ENCODE assay signal across 23 cellular contexts in the genomic region with DNA sequence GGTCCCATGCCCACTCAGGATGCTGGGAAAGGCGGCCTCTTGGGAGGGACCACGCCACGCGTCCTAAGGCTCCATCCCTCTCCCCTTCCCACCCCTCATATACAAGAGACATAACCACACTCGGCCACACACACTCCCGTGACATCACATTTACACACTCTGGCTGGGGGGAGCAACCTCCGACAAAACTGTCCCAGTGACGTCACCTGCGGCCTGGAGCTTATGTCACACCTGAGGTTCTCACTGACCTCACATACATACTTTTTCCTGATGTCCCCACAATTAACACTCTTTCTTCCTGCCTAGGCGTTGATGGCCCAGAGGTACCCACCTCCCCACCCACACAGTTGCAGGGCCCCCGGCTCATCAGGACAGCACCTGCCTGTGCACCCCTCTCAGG. TPM values are rescaled to one million over a fixed set of nuclear protein-coding genes. Genes with fewer than 3 reads are reported as not detected.
A peak's percentile ranks its signal among the peaks of the same experiment; 100 is the strongest.
DNase-seq lines count a peak whose midpoint lies in the region; ATAC-seq and TF ChIP-seq lines count a peak whose summit lies in the region.
"Had no signal": no experiment of that assay in that cellular context is flagged by ENCODE, and none has a peak within 500 bp of the region (broad histone marks: within the 10 kb centered on the region; RNA-seq: fewer than 3 reads in every experiment).

No MANE protein-coding gene starts in this region.

- ATAC-seq in GM19023 (IDR thresholded peaks at IDR 0.05; ENCODE audit: unreplicated experiment) = no peak
- ATAC-seq: activated CD4-positive, CD25-positive, alpha-beta regulatory T cell treated with anti-CD3 and anti-CD28 coated beads, Interleukin-2, amount 50 U/mL, for 24 hours; gastroesophageal sphincter; left cardiac atrium had no signal

- H3K36me3 Mint-ChIP-seq in CD8-positive, alpha-beta memory T cell = no peaks in the 10 kb centered on the region
- H3K36me3 Mint-ChIP-seq in glutamatergic neuron (ENCODE audit: unreplicated experiment) = no peaks in the 10 kb centered on the region

- H3K27me3 ChIP-seq in CD8-positive, alpha-beta memory T cell (ENCODE audit: insufficient read depth, low read length, poor library complexity, severe bottlenecking) = peaks cover 30% of the 10 kb centered on the region
- peaks cover 33 to 88% (median 69%) of the 10 kb centered on the region in 3 donors for H3K27me3 ChIP-seq in sigmoid colon

- intact Hi-C loops in sigmoid colon (cut with DNase I) = no loop called here

- H3K4me3 ChIP-seq in CD8-positive, alpha-beta memory T cell (ENCODE audit: low read length) = no peak overlapping the region
- no peak overlapping the region for H3K4me3 ChIP-seq in sigmoid colon
- H3K4me3 ChIP-seq: gastroesophageal sphincter, tibial artery had no signal

- H3K4me3 Mint-ChIP-seq in CD8-positive, alpha-beta memory T cell = peak overlapping the region in 4 of 7 donors; percentile 28 to 77 (median 42)
- H3K4me3 Mint-ChIP-seq in glutamatergic neuron (ENCODE audit: unreplicated experiment) = peak overlapping the region; percentile 43
- H3K4me3 Mint-ChIP-seq: T-helper 17 cell had no signal

- no peak for DNase-seq in CD8-positive, alpha-beta memory T cell
- DNase-seq in RWPE1 (ENCODE audit: low spot score) (no peak), glutamatergic neuron (no peak), sigmoid colon (peak; percentile 52), amniotic stem cell (lab: John Stamatoyannopoulos, UW) (no peak)
- DNase-seq in activated effector memory CD4-positive, alpha-beta T cell treated with Interleukin-2 at 50 U/mL for 16 hours = no peak
- DNase-seq: activated CD4-positive, alpha-beta T cell treated with anti-CD3 and anti-CD28 coated beads, Interleukin-2, amount 50 U/mL, for 48 hours; activated naive CD4-positive, alpha-beta T cell treated with anti-CD3 and anti-CD28 coated beads, Interleukin-2, amount 50 U/mL, for 16 hours; C1 segment of cervical spinal cord; Calu3; effector CD4-positive, alpha-beta T cell; hippocampal formation; left cardiac atrium; NCI-H1092; SK-N-SH; stimulated activated CD4-positive, alpha-beta T cell treated with anti-CD3 and anti-CD28 coated beads, Interleukin-4, amount 100 ng/mL, for 24 hours; T-helper 17 cell; tibial artery had no signal

- H3K27ac ChIP-seq in CD8-positive, alpha-beta memory T cell (ENCODE audit: low read depth, low read length) = no peak overlapping the region
- H3K27ac ChIP-seq in RWPE1 = peak overlapping the region; percentile 61
- H3K27ac ChIP-seq in sigmoid colon = no peak overlapping the region
- H3K27ac ChIP-seq: gastroesophageal sphincter, tibial artery had no signal

- no peak for TF ChIP-seq CTCF in RWPE1 (conservative IDR thresholded peaks at IDR 0.05; ENCODE audit: low read depth)
- no peak for TF ChIP-seq CTCF in glutamatergic neuron (IDR thresholded peaks at IDR 0.05; ENCODE audit: partially characterized antibody, unreplicated experiment)
- no peak for TF ChIP-seq CTCF in sigmoid colon (IDR thresholded peaks at IDR 0.05)

- POLR2A ChIA-PET in CD8-positive, alpha-beta memory T cell (lab: Charles Lee) = no interaction called here
- POLR2A ChIA-PET in RWPE1 (lab: Yijun Ruan, JAX; ENCODE audit: low non-redundant PET) = no interaction called here

- TF ChIP-seq POLR2A in sigmoid colon (IDR thresholded peaks at IDR 0.05) = no peak

- CTCF ChIA-PET in CD8-positive, alpha-beta memory T cell (lab: Charles Lee) = interaction anchor here (1.4 to 2.3 kb wide), 2 partner anchors 107 to 109 kb away, joined by 3 to 5 read pairs; no protein-coding TSS in a partner anchor
- CTCF ChIA-PET in RWPE1 (lab: Yijun Ruan, JAX) = no interaction called here

- no peak overlapping the region for H3K27ac Mint-ChIP-seq in CD8-positive, alpha-beta memory T cell
- no peak overlapping the region for H3K27ac Mint-ChIP-seq in glutamatergic neuron (ENCODE audit: unreplicated experiment)
- H3K27ac Mint-ChIP-seq: progenitor cell of endocrine pancreas, T-helper 17 cell had no signal

- no peaks in the 10 kb centered on the region for H3K36me3 ChIP-seq in CD8-positive, alpha-beta memory T cell (ENCODE audit: insufficient read depth, low read length)
- H3K36me3 ChIP-seq in sigmoid colon = no peaks in the 10 kb centered on the region
- H3K36me3 ChIP-seq: gastroesophageal sphincter, tibial artery had no signal

- peaks cover 9% of the 10 kb centered on the region for H3K4me1 ChIP-seq in CD8-positive, alpha-beta memory T cell (ENCODE audit: insufficient read depth, low read length)
- peaks cover 0 to 27% (median 17%) of the 10 kb centered on the region in 4 donors for H3K4me1 ChIP-seq in sigmoid colon

- TF ChIP-seq EP300 in sigmoid colon (IDR thresholded peaks at IDR 0.05) = no peak

- H3K27me3 Mint-ChIP-seq in CD8-positive, alpha-beta memory T cell = peaks cover 39 to 64% of the 10 kb centered on the region in 2 donors
- peaks cover 16% of the 10 kb centered on the region for H3K27me3 Mint-ChIP-seq in glutamatergic neuron (ENCODE audit: unreplicated experiment)

- 64 to 83% methylated on average over 11 of the region's 11 CpGs for WGBS in sigmoid colon, 2 donors

- no peaks in the 10 kb centered on the region for H3K9me3 Mint-ChIP-seq in CD8-positive, alpha-beta memory T cell
- H3K9me3 Mint-ChIP-seq in glutamatergic neuron (ENCODE audit: unreplicated experiment) = peaks cover 13% of the 10 kb centered on the region

- no peaks in the 10 kb centered on the region for H3K9me3 ChIP-seq in CD8-positive, alpha-beta memory T cell (ENCODE audit: low read length)
- no peaks in the 10 kb centered on the region for H3K9me3 ChIP-seq in sigmoid colon
- H3K9me3 ChIP-seq: gastroesophageal sphincter, SK-N-SH, tibial artery had no signal

- H3K4me1 Mint-ChIP-seq in CD8-positive, alpha-beta memory T cell = peaks cover 5 to 26% (median 14%) of the 10 kb centered on the region in 3 donors
- peaks cover 40% of the 10 kb centered on the region for H3K4me1 Mint-ChIP-seq in glutamatergic neuron (ENCODE audit: low read depth, unreplicated experiment)

RNA-seq across cellular contexts. Expression of gene ELFN2, which starts 1.9 kb away (rescaled TPM):
- total RNA-seq in CD8-positive, alpha-beta memory T cell = under 1 TPM; 0.09 to 0.20 TPM
- polyA plus RNA-seq in CD8-positive, alpha-beta memory T cell = 0.02 TPM
- 7.3 TPM for total RNA-seq in glutamatergic neuron (ENCODE audit: unreplicated experiment)
- under 1 TPM in 3 of 4 donors, not detected in 1; under 0.01 to 0.55 (median under 0.01) TPM for total RNA-seq in sigmoid colon
- polyA plus RNA-seq in sigmoid colon = under 1 TPM in 1 of 3 donors, not detected in 2; 0.31 TPM
- total RNA-seq: lung microvascular endothelial cell had no signal
